ENCODE assay signal across 12 cellular contexts in the genomic region with DNA sequence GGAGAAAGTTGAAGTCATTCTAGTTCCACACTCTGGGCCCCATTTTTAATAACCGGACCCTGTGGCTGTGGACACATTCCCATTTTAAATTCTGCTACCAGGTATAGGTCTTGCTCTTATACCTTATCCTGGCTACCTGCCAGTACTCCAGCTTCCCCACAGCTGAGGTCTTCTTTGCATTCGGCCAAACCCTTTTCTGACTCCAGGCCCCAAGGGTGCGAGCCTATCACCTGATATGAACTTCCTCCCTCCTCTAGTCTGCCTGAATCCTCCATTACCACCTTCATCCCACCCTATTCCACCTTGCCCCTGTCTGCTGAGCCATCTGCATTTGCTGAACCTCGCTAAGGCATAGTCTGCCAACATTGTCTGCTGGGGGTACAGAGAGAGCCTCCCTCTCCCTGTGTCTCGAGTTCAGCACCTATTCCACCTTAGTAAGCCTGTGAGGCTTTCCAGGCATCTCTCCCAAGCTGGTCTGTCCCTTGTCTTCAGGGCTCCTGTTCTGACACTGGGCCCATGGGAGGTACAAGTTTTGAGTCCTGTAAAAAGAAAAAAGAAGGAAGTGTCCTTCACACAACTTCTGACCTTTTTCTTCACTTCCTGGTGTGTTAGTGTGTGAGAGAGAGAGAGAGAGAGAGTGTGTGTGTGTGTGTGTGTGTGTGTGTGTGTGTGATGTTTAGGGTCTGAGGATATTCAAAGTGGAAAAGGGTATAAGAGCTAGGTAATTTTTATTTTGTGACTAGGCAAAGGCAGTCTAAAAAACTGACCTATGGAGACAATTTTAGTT. TPM values are rescaled to one million over a fixed set of nuclear protein-coding genes. Genes with fewer than 3 reads are reported as not detected.
DNase-seq lines count a peak whose midpoint lies in the region; ATAC-seq and TF ChIP-seq lines count a peak whose summit lies in the region.
"Had no signal": no experiment of that assay in that cellular context is flagged by ENCODE, and none has a peak within 500 bp of the region (broad histone marks: within the 10 kb centered on the region; RNA-seq: fewer than 3 reads in every experiment).

No MANE protein-coding gene starts in this region.

- H3K9ac ChIP-seq in OCI-LY3 (ENCODE audit: low read length) (peak overlapping the region; percentile 14; the same call in 1 of the 2 replicates), subcutaneous abdominal adipose tissue (ENCODE audit: low read length in 5 of 5) (peak overlapping the region in 1 of 5 donors; percentile 41)

- ATAC-seq in HG03135 (IDR thresholded peaks at IDR 0.05; ENCODE audit: unreplicated experiment): no peak
- ATAC-seq: GM23338 had no signal

- H4K20me1 ChIP-seq in OCI-LY3 (ENCODE audit: insufficient read depth, low read length) (peaks cover 26% of the 10 kb centered on the region), hepatocyte (ENCODE audit: insufficient read depth, poor library complexity, severe bottlenecking) (no peaks in the 10 kb centered on the region)

- H3K36me3 ChIP-seq in OCI-LY3 (replicated peaks; ENCODE audit: low read depth, low read length): no peaks in the 10 kb centered on the region
- H3K36me3 ChIP-seq in hepatocyte (replicated peaks; ENCODE audit: insufficient read depth, low read depth): no peaks in the 10 kb centered on the region
- H3K36me3 ChIP-seq in subcutaneous abdominal adipose tissue (ENCODE audit: control insufficient read depth in 5 of 5, insufficient read depth in 5 of 5, low read length in 5 of 5): no peaks in the 10 kb centered on the region
- no peaks in the 10 kb centered on the region for H3K36me3 ChIP-seq in WERI-Rb-1

- H3K9me3 ChIP-seq in OCI-LY3 (ENCODE audit: insufficient read depth, low read length) (no peaks in the 10 kb centered on the region), hepatocyte (ENCODE audit: low read depth) (no peaks in the 10 kb centered on the region), subcutaneous abdominal adipose tissue (ENCODE audit: control insufficient read depth in 5 of 5, low read length in 5 of 5) (no peaks in the 10 kb centered on the region), WERI-Rb-1 (ENCODE audit: severe bottlenecking) (no peaks in the 10 kb centered on the region)

- 82% methylated on average over 5 of the region's 5 CpGs for WGBS in hepatocyte (ENCODE audit: low lambda C conversion rate, missing lambda C conversion rate)

- H3K4me3 ChIP-seq in OCI-LY3 (ENCODE audit: low read length): peak overlapping the region; percentile 20; the same call in 1 of the 2 replicates
- H3K4me3 ChIP-seq in hepatocyte: no peak overlapping the region
- H3K4me3 ChIP-seq in subcutaneous abdominal adipose tissue (ENCODE audit: low read depth in 1 of 5, low read length in 5 of 5): no peak overlapping the region
- no peak overlapping the region for H3K4me3 ChIP-seq in WERI-Rb-1 (ENCODE audit: low read depth, low read length)
- H3K4me3 ChIP-seq: GM23338 had no signal

- H3K9me2 ChIP-seq in hepatocyte (replicated peaks; ENCODE audit: insufficient read depth): no peaks in the 10 kb centered on the region

- H3K4me2 ChIP-seq in OCI-LY3 (ENCODE audit: low read length): peak overlapping the region; percentile 56
- peak overlapping the region; percentile 18 for H3K4me2 ChIP-seq in hepatocyte
- H3K4me2 ChIP-seq: GM23338 had no signal

- H3K27me3 ChIP-seq in OCI-LY3 (ENCODE audit: low read depth, low read length): no peaks in the 10 kb centered on the region
- H3K27me3 ChIP-seq in hepatocyte: no peaks in the 10 kb centered on the region
- no peaks in the 10 kb centered on the region for H3K27me3 ChIP-seq in subcutaneous abdominal adipose tissue (ENCODE audit: control insufficient read depth in 5 of 5, insufficient read depth in 4 of 5, low read length in 5 of 5)
- no peaks in the 10 kb centered on the region for H3K27me3 ChIP-seq in WERI-Rb-1 (ENCODE audit: insufficient read depth, low read depth, severe bottlenecking)

- peak; percentile 21 to 43 for DNase-seq in NOMO-1 (lab: John Stamatoyannopoulos, UW; ENCODE audit: unreplicated experiment in 2 of 2)
- DNase-seq in NOMO-1 treated with dmso at 0.1 percent for 144 hours (lab: John Stamatoyannopoulos, UW; ENCODE audit: unreplicated experiment): no peak
- no peak for DNase-seq in hepatocyte (ENCODE audit: low spot score)
- DNase-seq in WERI-Rb-1: no peak
- DNase-seq in kidney glomerular epithelial cell (lab: John Stamatoyannopoulos, UW): no peak
- DNase-seq: activated CD8-positive, alpha-beta memory T cell treated with anti-CD3 and anti-CD28 coated beads for 24 hours; EL; NCI-H2171 treated with DMSO at 0.1 percent for 48 hours had no signal

- peaks cover 49% of the 10 kb centered on the region for H3K4me1 ChIP-seq in OCI-LY3 (ENCODE audit: low read length)
- peaks cover 34% of the 10 kb centered on the region for H3K4me1 ChIP-seq in hepatocyte (ENCODE audit: insufficient read depth)
- H3K4me1 ChIP-seq in subcutaneous abdominal adipose tissue (ENCODE audit: control insufficient read depth in 5 of 5, insufficient read depth in 5 of 5, low read length in 5 of 5): peaks cover 6 to 66% (median 65%) of the 10 kb centered on the region in 5 donors

- no peak overlapping the region for H3K27ac ChIP-seq in OCI-LY3 (ENCODE audit: low read length)
- peak overlapping the region; percentile 86 for H3K27ac ChIP-seq in hepatocyte
- H3K27ac ChIP-seq in subcutaneous abdominal adipose tissue (ENCODE audit: low read depth, low read length): peak overlapping the region; percentile 93
- no peak overlapping the region for H3K27ac ChIP-seq in WERI-Rb-1

- H3K79me2 ChIP-seq in OCI-LY3 (ENCODE audit: low read length) (peaks cover 50% of the 10 kb centered on the region), hepatocyte (peaks cover 75% of the 10 kb centered on the region)

- TF ChIP-seq CTCF in OCI-LY3 (IDR thresholded peaks at IDR 0.05; ENCODE audit: low read depth, low read length) (no peak), hepatocyte (IDR thresholded peaks at IDR 0.05; ENCODE audit: poor library complexity) (no peak), WERI-Rb-1 (IDR thresholded peaks at IDR 0.05; ENCODE audit: low read depth, low read length) (no peak)

- H2AFZ ChIP-seq in OCI-LY3 (ENCODE audit: low read depth, low read length) (no peak overlapping the region), hepatocyte (no peak overlapping the region)
- H2AFZ ChIP-seq: GM23338 had no signal

RNA-seq across cellular contexts. Expression of gene PDE8A, which starts 27.0 kb away (rescaled TPM):
- 25.6 and 26.0 TPM in 2 replicates for total RNA-seq in hepatocyte
- polyA plus RNA-seq in hepatocyte: 15.3 and 24.0 TPM in 2 replicates

Comparison
In these comparisons a context has a peak if more than half of its experiments do, and no peak if none do; other contexts are left out.
1. DNase-seq: peak in NOMO-1 (2 of 2); none in NOMO-1 treated with dmso at 0.1 percent for 144 hours (single experiment), hepatocyte (single experiment), WERI-Rb-1 (single experiment) and kidney glomerular epithelial cell (single experiment).
2. H3K27ac ChIP-seq: peak in hepatocyte (single experiment) and subcutaneous abdominal adipose tissue (single experiment); none in OCI-LY3 (single experiment) and WERI-Rb-1 (single experiment).